9 cellular contexts compared by ENCODE assay signal in genomic region chr2:172282944-172283343, GRCh38.
DNase-seq lines count a peak whose midpoint lies in the region; ATAC-seq and TF ChIP-seq lines count a peak whose summit lies in the region.
"Had no signal": no experiment of that assay in that cellular context is flagged by ENCODE, and none has a peak within 500 bp of the region (broad histone marks: within the 10 kb centered on the region; RNA-seq: fewer than 3 reads in every experiment).

No MANE protein-coding gene starts in this region.

- H3K36me3 ChIP-seq in BJ (ENCODE audit: control insufficient read depth, insufficient read depth, low read length) (no peaks in the 10 kb centered on the region), MG63 (no peaks in the 10 kb centered on the region)

- no peak for TF ChIP-seq POLR2A in GM18505 (IDR thresholded peaks at IDR 0.05; ENCODE audit: borderline replicate concordance, extremely low read depth, insufficient read depth, insufficient read length)

- H3K9me3 ChIP-seq in MG63: no peaks in the 10 kb centered on the region
- no peaks in the 10 kb centered on the region for H3K9me3 ChIP-seq in CD4-positive, alpha-beta T cell (ENCODE audit: control insufficient read depth, low read length)

- POLR2A ChIA-PET in BJ (lab: Charles Lee): no interaction called here
- POLR2A ChIA-PET in CD4-positive, alpha-beta T cell (lab: Charles Lee): interaction anchor here (1.7 kb wide), 1 partner anchor 36 kb away, joined by 3 read pairs; no protein-coding TSS in a partner anchor

- no peaks in the 10 kb centered on the region for H3K36me3 Mint-ChIP-seq in CD4-positive, alpha-beta T cell (ENCODE audit: low read depth)

- H3K4me1 Mint-ChIP-seq in CD4-positive, alpha-beta T cell (ENCODE audit: low read depth): peaks cover 35% of the 10 kb centered on the region

- H3K27ac Mint-ChIP-seq in CD4-positive, alpha-beta T cell: no peak overlapping the region

- H3K9me3 Mint-ChIP-seq in CD4-positive, alpha-beta T cell: no peaks in the 10 kb centered on the region

- CTCF ChIA-PET in BJ (lab: Yijun Ruan, JAX): interaction anchor here (0.7 to 3.2 kb wide), 6 partner anchors 8 to 190 kb away, joined by 3 to 14 read pairs (median 3); no protein-coding TSS in a partner anchor
- CTCF ChIA-PET in CD4-positive, alpha-beta T cell (lab: Charles Lee): no interaction called here

- no peak overlapping the region for H3K27ac ChIP-seq in CD4-positive, alpha-beta T cell (ENCODE audit: low read depth, low read length)

- in situ Hi-C loops in astrocyte of the spinal cord (cut with HindIII; ENCODE audit: low sequenced_read_pairs): no loop called here

- H3K4me3 Mint-ChIP-seq in CD4-positive, alpha-beta T cell: no peak overlapping the region

- H3K27me3 ChIP-seq in BJ (ENCODE audit: control insufficient read depth, insufficient read depth, low read length) (no peaks in the 10 kb centered on the region), MG63 (no peaks in the 10 kb centered on the region)
- H3K27me3 ChIP-seq in CD4-positive, alpha-beta T cell (ENCODE audit: control insufficient read depth, insufficient read depth, low read length): no peaks in the 10 kb centered on the region

- intact Hi-C loops in posterior cingulate gyrus (cut with DNase I): no loop called here
- intact Hi-C loops in CD4-positive, alpha-beta T cell (cut with DNase I, micrococcal nuclease): no loop called here

- H3K4me3 ChIP-seq in BJ (ENCODE audit: low read depth, low read length) (no peak overlapping the region), MG63 (no peak overlapping the region), astrocyte of the spinal cord (ENCODE audit: low read depth, low read length) (no peak overlapping the region)

- no peak for TF ChIP-seq CTCF in BJ (IDR thresholded peaks at IDR 0.05; ENCODE audit: insufficient read depth, low read depth, low read length)
- no peak for TF ChIP-seq CTCF in astrocyte of the spinal cord (IDR thresholded peaks at IDR 0.05; ENCODE audit: low read depth, low read length)
- no peak for TF ChIP-seq CTCF in CD4-positive, alpha-beta T cell (IDR thresholded peaks at IDR 0.05)

- ATAC-seq in GM19324 (IDR thresholded peaks at IDR 0.05; ENCODE audit: low FRiP score, unreplicated experiment): no peak
- ATAC-seq in CD4-positive, alpha-beta T cell (ENCODE audit: poor library complexity): no peak
- no peak for ATAC-seq in GM18505 (IDR thresholded peaks at IDR 0.05; ENCODE audit: unreplicated experiment)

- DNase-seq in BJ (ENCODE audit: low read depth): peak; percentile 28
- peak; percentile 73 for DNase-seq in MG63
- peak; percentile 91 for DNase-seq in astrocyte of the spinal cord (ENCODE audit: low read depth, low spot score)
- peak; percentile 92 to 97 for DNase-seq in lung microvascular endothelial cell (ENCODE audit: low read depth in 2 of 2)
- no peak for DNase-seq in posterior cingulate gyrus
- DNase-seq in CD4-positive, alpha-beta T cell: no peak
- DNase-seq: left colon had no signal

- no peaks in the 10 kb centered on the region for H3K27me3 Mint-ChIP-seq in CD4-positive, alpha-beta T cell

Comparison
In these comparisons a context has a peak if more than half of its experiments do, and no peak if none do; other contexts are left out.
1. DNase-seq: peak in BJ (single experiment), MG63 (single experiment), astrocyte of the spinal cord (single experiment) and lung microvascular endothelial cell (2 of 2); none in posterior cingulate gyrus (0 of 10) and CD4-positive, alpha-beta T cell (0 of 10).